In the genomic region with DNA sequence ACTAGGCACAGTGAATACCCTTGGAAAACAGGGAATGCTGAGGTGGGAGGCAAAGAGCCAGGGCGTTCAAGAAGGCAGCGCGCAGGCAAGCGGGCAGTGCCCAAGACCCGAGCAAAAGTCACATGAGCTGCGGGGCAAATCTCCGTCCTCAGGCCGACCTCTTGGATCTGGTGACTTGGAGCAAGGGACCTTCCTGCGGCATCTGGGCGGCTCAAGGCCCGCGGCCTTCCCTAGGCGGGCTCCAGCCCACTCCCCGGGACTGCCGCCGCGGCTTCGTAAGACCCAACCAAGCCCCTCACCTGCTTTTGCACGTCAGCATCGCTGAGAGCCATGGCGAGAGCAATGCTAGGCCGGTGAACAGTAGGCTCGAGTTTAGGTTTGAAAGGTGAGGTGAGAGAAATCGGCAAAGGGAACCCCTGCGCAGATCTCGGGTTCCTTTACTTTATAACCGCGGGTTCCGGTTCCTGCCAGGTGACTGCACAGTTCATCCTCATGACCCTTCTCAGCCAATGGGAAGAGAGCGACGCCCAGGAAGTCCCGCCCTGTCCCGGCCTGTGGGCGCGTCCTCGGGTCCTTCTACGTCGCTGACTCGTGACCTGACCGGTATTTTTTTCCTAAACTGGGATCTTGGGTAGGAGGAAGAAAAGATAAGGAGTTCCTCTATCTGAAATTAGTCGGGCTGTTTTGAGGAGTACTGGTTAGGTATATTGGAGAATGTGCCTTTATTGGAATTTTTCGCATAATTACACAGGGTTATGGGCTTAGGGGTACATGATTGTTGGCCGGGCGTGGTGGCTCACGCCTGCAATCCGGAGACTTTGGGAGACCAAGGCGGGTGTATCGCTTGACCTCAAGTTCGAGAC, we compare ENCODE assay signal across 8 cellular contexts. TPM values are rescaled to one million over a fixed set of nuclear protein-coding genes. Genes with fewer than 3 reads are reported as not detected.
DNase-seq lines count a peak whose midpoint lies in the region; ATAC-seq, FAIRE-seq and TF ChIP-seq lines count a peak whose summit lies in the region.

A gene (minus strand): TSS at position 446 of the 863 bp plus-strand sequence. CDS start 114 bp downstream, at position 332.

- peak within 1 kb of the TSS; percentile 64 to 86 (median 80) for H3K27ac ChIP-seq in pancreas
- peak within 1 kb of the TSS; percentile 93 to 98 for H3K27ac ChIP-seq in tibial artery

- H3K36me3 Mint-ChIP-seq in activated naive CD8-positive, alpha-beta T cell treated with anti-CD3 and anti-CD28 coated beads, Interleukin-2, amount 50 U/mL, for 24 hours (ENCODE audit: low read depth), result peaks cover 1% of the 10 kb centered on the region

- H3K9me3 ChIP-seq in pancreas (no peaks in the 10 kb centered on the region), tibial artery (no peaks in the 10 kb centered on the region)

- ATAC-seq in HG02763 (IDR thresholded peaks at IDR 0.05; ENCODE audit: unreplicated experiment) (peak; percentile 99), Right ventricle myocardium superior (ENCODE audit: poor library complexity) (peak; percentile 100), pancreas (peak; percentile 99 to 100 (median 100))
- peak; percentile 100 for ATAC-seq in activated naive CD8-positive, alpha-beta T cell treated with anti-CD3 and anti-CD28 coated beads, Interleukin-2, amount 50 U/mL, for 24 hours

- no peaks in the 10 kb centered on the region for H3K27me3 Mint-ChIP-seq in activated naive CD8-positive, alpha-beta T cell treated with anti-CD3 and anti-CD28 coated beads, Interleukin-2, amount 50 U/mL, for 24 hours

- intact Hi-C loops in Right ventricle myocardium superior (cut with DNase I), result no loop called here
- intact Hi-C loops in pancreas (cut with DNase I), result no loop called here
- intact Hi-C loops in tibial artery (cut with DNase I; ENCODE audit: low total_unique reads), result no loop called here

- no peaks in the 10 kb centered on the region for H3K9me3 Mint-ChIP-seq in activated naive CD8-positive, alpha-beta T cell treated with anti-CD3 and anti-CD28 coated beads, Interleukin-2, amount 50 U/mL, for 24 hours

- FAIRE-seq in pancreas (lab: Jason Lieb, UNC), result peak; percentile 87

- H3K4me3 Mint-ChIP-seq in activated naive CD8-positive, alpha-beta T cell treated with anti-CD3 and anti-CD28 coated beads, Interleukin-2, amount 50 U/mL, for 24 hours, result peak within 1 kb of the TSS; percentile 96

- TF ChIP-seq CTCF in GM12865 (IDR thresholded peaks at IDR 0.05; ENCODE audit: insufficient read depth, low read depth, low read length, missing control alignments), result no peak
- TF ChIP-seq CTCF in pancreas (IDR thresholded peaks at IDR 0.05), result no peak
- TF ChIP-seq CTCF in tibial artery (IDR thresholded peaks at IDR 0.05), result no peak

- H3K27me3 ChIP-seq in pancreas (no peaks in the 10 kb centered on the region), tibial artery (no peaks in the 10 kb centered on the region)

- DNase-seq in GM12865 (ENCODE audit: low read depth) (peak; percentile 96), NCI-H1417 treated with DMSO at 0.1 percent for 48 hours (lab: John Stamatoyannopoulos, UW) (peak; percentile 68), SW480 (ENCODE audit: low spot score) (peak; percentile 95), Right ventricle myocardium superior (peak; percentile 98), pancreas (peak; percentile 92 to 97 (median 96)), tibial artery (peak; percentile 97 to 98)
- DNase-seq in activated naive CD8-positive, alpha-beta T cell treated with anti-CD3 and anti-CD28 coated beads, Interleukin-2, amount 50 U/mL, for 24 hours, result peak; percentile 94

- H3K4me1 ChIP-seq in pancreas (peaks cover 0 to 17% (median 13%) of the 10 kb centered on the region in 3 donors), tibial artery (peaks cover 9 to 40% (median 27%) of the 10 kb centered on the region in 4 donors)

- H3K27ac Mint-ChIP-seq in activated naive CD8-positive, alpha-beta T cell treated with anti-CD3 and anti-CD28 coated beads, Interleukin-2, amount 50 U/mL, for 24 hours, result peak within 1 kb of the TSS; percentile 92

- WGBS in pancreas, 2 donors, result 0% methylated on average over 49 of the region's 49 CpGs

- peak within 1 kb of the TSS; percentile 75 for H3K4me3 ChIP-seq in GM12865 (ENCODE audit: low read depth, low read length)
- peak within 1 kb of the TSS; percentile 90 to 100 (median 94) for H3K4me3 ChIP-seq in pancreas
- peak within 1 kb of the TSS; percentile 93 to 100 for H3K4me3 ChIP-seq in tibial artery

- H3K4me1 Mint-ChIP-seq in activated naive CD8-positive, alpha-beta T cell treated with anti-CD3 and anti-CD28 coated beads, Interleukin-2, amount 50 U/mL, for 24 hours, result peaks cover 32% of the 10 kb centered on the region

- H3K36me3 ChIP-seq in pancreas (no peaks in the 10 kb centered on the region), tibial artery (peaks cover 0 to 18% (median under 1%) of the 10 kb centered on the region in 3 donors)

RNA-seq across cellular contexts. Expression of the gene that starts here (rescaled TPM):
- 199 TPM for total RNA-seq in Right ventricle myocardium superior
- 10 to 100 TPM; 19.2 to 46.9 (median 30.5) TPM for total RNA-seq in pancreas
- 10 to 100 TPM; 29.0 to 78.9 TPM for polyA plus RNA-seq in pancreas

Comparison
In these comparisons a context has a peak if more than half of its experiments do, and no peak if none do; other contexts are left out.
1. Peak in every context shown above with its lines: DNase-seq, ATAC-seq, H3K4me3 ChIP-seq and H3K27ac ChIP-seq.